8 cellular contexts compared by ENCODE assay signal in the genomic region with DNA sequence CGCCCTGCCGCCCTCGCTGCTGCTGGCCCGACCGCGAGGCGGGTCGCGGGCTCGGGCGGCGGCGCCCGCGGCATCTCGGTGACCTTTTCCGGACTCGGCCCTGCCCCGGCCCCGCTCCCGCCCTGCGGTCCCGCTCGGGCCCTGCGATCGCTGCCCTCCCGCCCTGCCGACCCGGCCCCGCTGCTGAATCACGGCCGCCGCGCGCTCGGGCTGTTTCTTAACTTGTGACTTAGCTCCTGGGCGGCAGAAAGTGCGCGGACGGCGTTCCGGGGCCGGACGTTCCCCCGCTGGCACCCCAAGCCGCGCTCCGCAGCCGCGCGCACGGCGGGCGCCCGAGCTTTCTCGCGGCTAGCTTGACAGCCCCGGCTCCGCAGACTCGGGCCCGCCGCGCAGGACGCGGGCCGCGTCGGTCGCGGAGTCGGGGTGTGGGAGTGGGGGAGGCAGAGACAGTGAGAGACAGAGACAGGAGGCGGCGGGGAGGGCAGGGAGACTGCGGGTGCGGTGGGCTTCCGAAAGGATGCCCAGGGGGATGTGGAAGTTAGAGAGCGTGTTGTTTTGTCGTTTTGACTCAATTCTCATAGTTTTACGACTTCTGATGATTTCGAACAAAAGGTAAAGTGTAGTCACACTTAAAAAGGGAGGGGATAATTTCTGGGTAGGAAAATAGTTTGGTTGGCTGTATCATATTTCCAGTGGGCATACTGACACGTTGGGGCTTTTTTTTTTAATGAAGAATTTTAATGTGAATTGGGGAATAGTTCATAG. TPM values are rescaled to one million over a fixed set of nuclear protein-coding genes. Genes with fewer than 3 reads are reported as not detected.
DNase-seq lines count a peak whose midpoint lies in the region; ATAC-seq and TF ChIP-seq lines count a peak whose summit lies in the region.

No MANE protein-coding gene starts in this region.

- no peak for TF ChIP-seq EP300 in transverse colon (IDR thresholded peaks at IDR 0.05; ENCODE audit: low read depth)

- H3K9me3 ChIP-seq in MM.1S (replicated peaks; ENCODE audit: insufficient read depth, low read length) (no peaks in the 10 kb centered on the region), esophagus squamous epithelium (no peaks in the 10 kb centered on the region), transverse colon (no peaks in the 10 kb centered on the region)

- intact Hi-C loops in activated CD8-positive, alpha-beta T cell treated with anti-CD3 and anti-CD28 coated beads for 36 hours (cut with micrococcal nuclease) = loop anchor here (5.0 to 10.0 kb wide), 2 partner anchors 43 to 45 kb away; partner anchors contain the start of gene PRDM2
- intact Hi-C loops in esophagus squamous epithelium (cut with DNase I) = no loop called here
- intact Hi-C loops in transverse colon (cut with DNase I; ENCODE audit: low total_unique reads) = no loop called here

- H3K4me3 ChIP-seq in H7 (ENCODE audit: insufficient read depth, low read depth, low read length) = peak overlapping the region; percentile 70
- peak overlapping the region; percentile 88 for H3K4me3 ChIP-seq in MM.1S (ENCODE audit: low read length)
- H3K4me3 ChIP-seq in esophagus squamous epithelium = peak overlapping the region; percentile 69 to 97 (median 84)
- H3K4me3 ChIP-seq in transverse colon = peak overlapping the region; percentile 48 to 94 (median 76)

- peak overlapping the region; percentile 77 for H3K9ac ChIP-seq in MM.1S (ENCODE audit: low read length)

- peak; percentile 45 for ATAC-seq in activated CD8-positive, alpha-beta T cell treated with anti-CD3 and anti-CD28 coated beads for 36 hours

- no peaks in the 10 kb centered on the region for H3K36me3 ChIP-seq in H7 (replicated peaks; ENCODE audit: control insufficient read depth, insufficient read depth, low read length)
- H3K36me3 ChIP-seq in MM.1S (replicated peaks; ENCODE audit: insufficient read depth, low read length) = peaks cover 4% of the 10 kb centered on the region; the same call in 1 of the 2 replicates
- H3K36me3 ChIP-seq in esophagus squamous epithelium = peaks cover 0 to 12% (median 0%) of the 10 kb centered on the region in 3 donors
- H3K36me3 ChIP-seq in transverse colon = no peaks in the 10 kb centered on the region

- H3K27ac Mint-ChIP-seq in activated CD8-positive, alpha-beta T cell treated with anti-CD3 and anti-CD28 coated beads for 36 hours = peak overlapping the region; percentile 91
- peak overlapping the region; percentile 95 to 97 (median 96) for H3K27ac Mint-ChIP-seq in nephron

- POLR2A ChIA-PET in activated CD8-positive, alpha-beta T cell treated with anti-CD3 and anti-CD28 coated beads for 36 hours (lab: Charles Lee) = interaction anchor here (0.7 to 1.6 kb wide), 9 partner anchors 7 to 49 kb away, joined by 3 to 9 read pairs (median 3); no protein-coding TSS in a partner anchor

- peaks cover 38% of the 10 kb centered on the region for H3K36me3 Mint-ChIP-seq in activated CD8-positive, alpha-beta T cell treated with anti-CD3 and anti-CD28 coated beads for 36 hours (ENCODE audit: low read depth)
- H3K36me3 Mint-ChIP-seq in nephron (ENCODE audit: low read depth) = peaks cover 13% of the 10 kb centered on the region

- CTCF ChIA-PET in activated CD8-positive, alpha-beta T cell treated with anti-CD3 and anti-CD28 coated beads for 36 hours (lab: Charles Lee) = interaction anchor here (0.8 to 1.2 kb wide), 5 partner anchors 18 to 62 kb away, joined by 3 to 5 read pairs (median 4); no protein-coding TSS in a partner anchor

- peak overlapping the region; percentile 88 for H3K4me3 Mint-ChIP-seq in activated CD8-positive, alpha-beta T cell treated with anti-CD3 and anti-CD28 coated beads for 36 hours
- peak overlapping the region; percentile 95 to 99 (median 98) for H3K4me3 Mint-ChIP-seq in nephron

- H3K4me2 ChIP-seq in MM.1S (ENCODE audit: low read depth, low read length) = peak overlapping the region; percentile 86

- H3K9me2 ChIP-seq in MM.1S (replicated peaks; ENCODE audit: insufficient read depth, low read length) = no peaks in the 10 kb centered on the region

- H3K27me3 ChIP-seq in H7 (ENCODE audit: control insufficient read depth, insufficient read depth, low read length) = peaks cover 7% of the 10 kb centered on the region
- H3K27me3 ChIP-seq in MM.1S (replicated peaks; ENCODE audit: insufficient read depth, low read length) = no peaks in the 10 kb centered on the region
- no peaks in the 10 kb centered on the region for H3K27me3 ChIP-seq in esophagus squamous epithelium
- no peaks in the 10 kb centered on the region for H3K27me3 ChIP-seq in transverse colon

- H3K4me1 Mint-ChIP-seq in activated CD8-positive, alpha-beta T cell treated with anti-CD3 and anti-CD28 coated beads for 36 hours (ENCODE audit: low read depth) = peaks cover 47% of the 10 kb centered on the region
- peaks cover 62% of the 10 kb centered on the region for H3K4me1 Mint-ChIP-seq in nephron

- 0% methylated on average over 11 to 13 of the region's 81 CpGs for WGBS in esophagus squamous epithelium, 2 donors
- WGBS in transverse colon (ENCODE audit: low coverage in 1 of 2), 2 donors = 0% methylated on average over 9 to 11 of the region's 81 CpGs

- H2AFZ ChIP-seq in MM.1S (ENCODE audit: low read length) = 0 out of 2 replicates have a peak overlapping the region, but pooled peaks have one; percentile 9

- DNase-seq in GM03348 (ENCODE audit: low spot score) = peak; percentile 70
- peak; percentile 79 for DNase-seq in H7
- peak; percentile 55 for DNase-seq in MM.1S
- peak; percentile 68 for DNase-seq in activated CD8-positive, alpha-beta T cell treated with anti-CD3 and anti-CD28 coated beads for 36 hours
- no peak for DNase-seq in esophagus squamous epithelium (lab: John Stamatoyannopoulos, UW)
- DNase-seq in transverse colon = peak; percentile 70
- DNase-seq in dedifferentiated amniotic fluid mesenchymal stem cell (ENCODE audit: extremely low spot score) = no peak

- peaks cover 40% of the 10 kb centered on the region for H4K20me1 ChIP-seq in MM.1S (ENCODE audit: insufficient read depth, low read length)

- no peaks in the 10 kb centered on the region for H3K27me3 Mint-ChIP-seq in activated CD8-positive, alpha-beta T cell treated with anti-CD3 and anti-CD28 coated beads for 36 hours
- no peaks in the 10 kb centered on the region for H3K27me3 Mint-ChIP-seq in nephron (ENCODE audit: low read depth)

- H3K4me1 ChIP-seq in MM.1S (ENCODE audit: low read length) (peaks cover 35% of the 10 kb centered on the region), esophagus squamous epithelium (peaks cover 29 to 53% (median 34%) of the 10 kb centered on the region in 3 donors), transverse colon (peaks cover 8 to 47% (median 23%) of the 10 kb centered on the region in 4 donors)

- no peak for TF ChIP-seq CTCF in MM.1S (IDR thresholded peaks at IDR 0.05; ENCODE audit: low read length)
- TF ChIP-seq CTCF in activated CD8-positive, alpha-beta T cell treated with anti-CD3 and anti-CD28 coated beads for 36 hours (IDR thresholded peaks at IDR 0.05) = no peak
- peak in 1 of 6 experiments; percentile 3 for TF ChIP-seq CTCF in esophagus squamous epithelium (IDR thresholded peaks at IDR 0.05)
- no peak for TF ChIP-seq CTCF in nephron (IDR thresholded peaks at IDR 0.05; ENCODE audit: unreplicated experiment in 3 of 3)
- no peak for TF ChIP-seq CTCF in transverse colon (IDR thresholded peaks at IDR 0.05)

- peaks cover 52% of the 10 kb centered on the region for H3K79me2 ChIP-seq in MM.1S (ENCODE audit: low read length)

- in situ Hi-C loops in transverse colon (cut with MboI; ENCODE audit: low pct_ligation_motif_present in 1 of 4, low pct_unique_long_range_greater_than_20kb in 1 of 4, low sequenced_read_pairs in 3 of 4) = no loop called here

- peaks cover 19% of the 10 kb centered on the region for H3F3A ChIP-seq in MM.1S (ENCODE audit: insufficient read depth, low read length)

- TF ChIP-seq POLR2A in esophagus squamous epithelium (IDR thresholded peaks at IDR 0.05) (no peak), transverse colon (IDR thresholded peaks at IDR 0.05) (no peak)

- H3K9me3 Mint-ChIP-seq in activated CD8-positive, alpha-beta T cell treated with anti-CD3 and anti-CD28 coated beads for 36 hours = no peaks in the 10 kb centered on the region
- H3K9me3 Mint-ChIP-seq in nephron = no peaks in the 10 kb centered on the region

- H3K27ac ChIP-seq in MM.1S (ENCODE audit: low read length) (peak overlapping the region; percentile 71; the same call in 1 of the 2 replicates), esophagus squamous epithelium (peak overlapping the region; percentile 95 to 100 (median 98)), transverse colon (peak overlapping the region; percentile 91 to 99 (median 96))

RNA-seq across cellular contexts. Expression of gene PRDM2, which starts 49.7 kb away (rescaled TPM):
- 8.6 and 15.2 TPM in 2 replicates for total RNA-seq in H7 (2014; rRNA removed; shearing (Covaris generic))
- total RNA-seq in activated CD8-positive, alpha-beta T cell treated with anti-CD3 and anti-CD28 coated beads for 36 hours = 10 to 100 TPM; 41.2 to 43.6 TPM
- total RNA-seq in esophagus squamous epithelium (10 to 100 TPM; 19.2 to 37.4 (median 26.2) TPM), transverse colon (10 to 100 TPM; 27.3 to 40.5 (median 35.8) TPM)

Comparison
In these comparisons a context has a peak if more than half of its experiments do, and no peak if none do; other contexts are left out.
1. DNase-seq: peak in GM03348 (single experiment), H7 (single experiment), MM.1S (single experiment), activated CD8-positive, alpha-beta T cell treated with anti-CD3 and anti-CD28 coated beads for 36 hours (single experiment) and transverse colon (single experiment); none in esophagus squamous epithelium (single experiment) and dedifferentiated amniotic fluid mesenchymal stem cell (single experiment).
2. Peak in every context shown above with its lines, with median percentiles within 50 percentile points of each other: H3K4me3 ChIP-seq and H3K27ac ChIP-seq.